Comparison of ENCODE assay signal across 12 cellular contexts in the genomic region with DNA sequence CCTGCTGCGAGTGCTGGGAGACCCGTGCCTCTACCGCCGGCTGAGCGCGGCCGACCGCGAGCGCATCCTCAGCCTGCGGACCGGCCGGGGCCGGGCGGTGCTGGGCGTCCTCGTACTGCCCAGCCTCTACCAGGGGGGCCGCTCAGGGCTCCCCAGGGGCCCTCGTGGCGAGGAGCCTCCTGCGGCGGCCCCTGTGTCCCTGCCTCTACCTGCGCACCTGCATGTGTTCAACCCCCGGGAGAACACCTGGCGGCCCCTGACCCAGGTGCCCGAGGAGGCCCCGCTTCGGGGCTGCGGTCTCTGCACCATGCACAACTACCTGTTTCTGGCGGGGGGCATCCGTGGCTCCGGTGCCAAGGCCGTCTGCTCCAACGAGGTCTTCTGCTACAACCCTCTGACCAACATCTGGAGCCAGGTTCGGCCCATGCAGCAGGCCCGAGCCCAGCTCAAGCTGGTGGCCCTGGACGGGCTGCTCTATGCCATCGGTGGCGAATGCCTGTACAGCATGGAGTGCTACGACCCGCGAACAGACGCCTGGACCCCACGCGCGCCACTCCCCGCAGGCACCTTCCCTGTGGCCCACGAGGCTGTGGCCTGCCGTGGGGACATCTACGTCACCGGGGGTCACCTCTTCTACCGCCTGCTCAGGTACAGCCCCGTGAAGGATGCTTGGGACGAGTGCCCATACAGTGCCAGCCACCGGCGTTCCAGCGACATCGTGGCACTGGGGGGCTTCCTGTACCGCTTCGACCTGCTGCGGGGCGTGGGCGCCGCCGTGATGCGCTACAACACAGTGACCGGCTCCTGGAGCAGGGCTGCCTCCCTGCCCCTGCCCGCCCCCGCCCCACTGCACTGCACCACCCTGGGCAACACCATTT. TPM values are rescaled to one million over a fixed set of nuclear protein-coding genes. Genes with fewer than 3 reads are reported as not detected.
A peak's percentile ranks its signal among the peaks of the same experiment; 100 is the strongest.
DNase-seq lines count a peak whose midpoint lies in the region; ATAC-seq and TF ChIP-seq lines count a peak whose summit lies in the region.
"Had no signal": no experiment of that assay in that cellular context is flagged by ENCODE, and none has a peak within 500 bp of the region (broad histone marks: within the 10 kb centered on the region; RNA-seq: fewer than 3 reads in every experiment).

No MANE protein-coding gene starts in this region.

- H3K9me3 ChIP-seq in heart left ventricle = no peaks in the 10 kb centered on the region
- no peaks in the 10 kb centered on the region for H3K9me3 ChIP-seq in upper lobe of left lung
- H3K9me3 ChIP-seq: tibial artery had no signal

- no peak for TF ChIP-seq EP300 in upper lobe of left lung (IDR thresholded peaks at IDR 0.05)

- CTCF ChIA-PET in activated CD8-positive, alpha-beta T cell treated with anti-CD3 and anti-CD28 coated beads, Interleukin-2, amount 10 ng/mL, durations not matched to agents 7 days and 5 days (lab: Charles Lee) = interaction anchor here (0.9 to 5.5 kb wide), 7 partner anchors 9 to 71 kb away, joined by 3 to 57 read pairs (median 20); a partner anchor contains a TSS

- peaks cover 6% of the 10 kb centered on the region for H3K36me3 Mint-ChIP-seq in activated CD8-positive, alpha-beta T cell treated with anti-CD3 and anti-CD28 coated beads, Interleukin-2, amount 10 ng/mL, durations not matched to agents 7 days and 5 days (ENCODE audit: low read depth)
- H3K36me3 Mint-ChIP-seq in memory B cell = no peaks in the 10 kb centered on the region

- H3K4me3 Mint-ChIP-seq in activated CD8-positive, alpha-beta T cell treated with anti-CD3 and anti-CD28 coated beads, Interleukin-2, amount 10 ng/mL, durations not matched to agents 7 days and 5 days = peak overlapping the region; percentile 77
- peak overlapping the region; percentile 77 for H3K4me3 Mint-ChIP-seq in memory B cell

- H3K4me1 Mint-ChIP-seq in activated CD8-positive, alpha-beta T cell treated with anti-CD3 and anti-CD28 coated beads, Interleukin-2, amount 10 ng/mL, durations not matched to agents 7 days and 5 days (ENCODE audit: low read depth) = peaks cover 39% of the 10 kb centered on the region
- H3K4me1 Mint-ChIP-seq in memory B cell = peaks cover 10% of the 10 kb centered on the region

- 62 to 83% (median 66%) methylated on average over 40 to 69 of the region's 69 CpGs for WGBS in heart left ventricle, 4 donors
- 70 to 78% methylated on average over 2 to 45 of the region's 69 CpGs for WGBS in upper lobe of left lung, 2 donors

- no peaks in the 10 kb centered on the region for H3K27me3 Mint-ChIP-seq in activated CD8-positive, alpha-beta T cell treated with anti-CD3 and anti-CD28 coated beads, Interleukin-2, amount 10 ng/mL, durations not matched to agents 7 days and 5 days (ENCODE audit: low read depth)
- H3K27me3 Mint-ChIP-seq in memory B cell = no peaks in the 10 kb centered on the region

- H3K4me1 ChIP-seq in heart left ventricle (peaks cover 0 to 49% (median 12%) of the 10 kb centered on the region in 12 donors), upper lobe of left lung (peaks cover 15 to 41% (median 29%) of the 10 kb centered on the region in 4 donors)

- TF ChIP-seq POLR2A in heart left ventricle (IDR thresholded peaks at IDR 0.05) (no peak), upper lobe of left lung (IDR thresholded peaks at IDR 0.05) (no peak)

- H3K4me3 ChIP-seq in heart left ventricle = peak overlapping the region in 10 of 12 donors; percentile 16 to 65 (median 36)
- peak overlapping the region in 3 of 4 donors; percentile 27 to 45 (median 41) for H3K4me3 ChIP-seq in upper lobe of left lung

- no peak for DNase-seq in heart left ventricle
- DNase-seq in left cardiac atrium = no peak
- DNase-seq in activated CD8-positive, alpha-beta T cell treated with anti-CD3 and anti-CD28 coated beads, Interleukin-2, amount 10 ng/mL, durations not matched to agents 7 days and 5 days = no peak
- DNase-seq in memory B cell (ENCODE audit: low spot score in 2 of 2) = no peak
- peak in 1 of 2 donors; percentile 81 for DNase-seq in upper lobe of left lung
- no peak for DNase-seq in activated CD4-positive, CD25-positive, alpha-beta regulatory T cell (lab: John Stamatoyannopoulos, UW)
- DNase-seq: C1 segment of cervical spinal cord, NCI-H1048, tibial artery had no signal

- H3K27ac Mint-ChIP-seq in activated CD8-positive, alpha-beta T cell treated with anti-CD3 and anti-CD28 coated beads, Interleukin-2, amount 10 ng/mL, durations not matched to agents 7 days and 5 days = peak overlapping the region; percentile 86
- H3K27ac Mint-ChIP-seq in memory B cell = peak overlapping the region; percentile 50

- ATAC-seq in heart left ventricle (no peak), left cardiac atrium (no peak), memory B cell (ENCODE audit: low read depth) (peak; percentile 12), upper lobe of left lung (ENCODE audit: low FRiP score in 2 of 2) (no peak), HG03045 (IDR thresholded peaks at IDR 0.05; ENCODE audit: unreplicated experiment) (no peak), GM21360 (IDR thresholded peaks at IDR 0.05; ENCODE audit: unreplicated experiment) (no peak)
- peak; percentile 8 for ATAC-seq in activated CD8-positive, alpha-beta T cell treated with anti-CD3 and anti-CD28 coated beads, Interleukin-2, amount 10 ng/mL, durations not matched to agents 7 days and 5 days

- TF ChIP-seq CTCF in heart left ventricle (IDR thresholded peaks at IDR 0.05) (no peak), upper lobe of left lung (IDR thresholded peaks at IDR 0.05) (no peak)

- H3K27me3 ChIP-seq in heart left ventricle (peaks cover 24 to 75% (median 36%) of the 10 kb centered on the region in 9 donors), upper lobe of left lung (peaks cover 0 to 29% (median 9%) of the 10 kb centered on the region in 4 donors)

- H3K36me3 ChIP-seq in heart left ventricle (no peaks in the 10 kb centered on the region), upper lobe of left lung (no peaks in the 10 kb centered on the region)
- H3K36me3 ChIP-seq: tibial artery had no signal

- peak overlapping the region in 1 of 12 donors; percentile 74 for H3K27ac ChIP-seq in heart left ventricle
- H3K27ac ChIP-seq in upper lobe of left lung = peak overlapping the region; percentile 22 to 59 (median 40)
- H3K27ac ChIP-seq: tibial artery had no signal

- H3K9me3 Mint-ChIP-seq in activated CD8-positive, alpha-beta T cell treated with anti-CD3 and anti-CD28 coated beads, Interleukin-2, amount 10 ng/mL, durations not matched to agents 7 days and 5 days (ENCODE audit: insufficient read depth) = no peaks in the 10 kb centered on the region
- H3K9me3 Mint-ChIP-seq in memory B cell = no peaks in the 10 kb centered on the region

- POLR2A ChIA-PET in activated CD8-positive, alpha-beta T cell treated with anti-CD3 and anti-CD28 coated beads, Interleukin-2, amount 10 ng/mL, durations not matched to agents 7 days and 5 days (lab: Charles Lee) = interaction anchor here (1.0 to 8.4 kb wide), 12 partner anchors 9 to 72 kb away, joined by 3 to 142 read pairs (median 10); a partner anchor contains a TSS

- intact Hi-C loops in heart left ventricle (cut with DNase I) (loop anchor here in 2 of 10 donors (5.0 to 10.0 kb wide), 2 partner anchors 63 to 66 kb away; no protein-coding TSS in a partner anchor), left cardiac atrium (cut with DNase I) (loop anchor here in 1 of 2 donors (10.0 kb wide), 1 partner anchor 66 kb away; no protein-coding TSS in a partner anchor)

RNA-seq across cellular contexts. Expression of a gene that starts 3.5 kb away (rescaled TPM):
- total RNA-seq in heart left ventricle (1 to 10 TPM in 1 of 9 donors, under 1 TPM in 3, not detected in 5; 0.08 to 1.3 (median 0.14) TPM), left cardiac atrium (under 1 TPM in 1 of 2 donors, not detected in 1; 0.15 TPM), upper lobe of left lung (1 to 10 TPM in 2 of 6 donors, under 1 TPM in 2, not detected in 2; 0.39 to 1.5 (median 0.81) TPM)
- under 1 TPM in 1 of 2 donors, not detected in 1; 0.08 TPM for polyA plus RNA-seq in heart left ventricle
- total RNA-seq in activated CD8-positive, alpha-beta T cell treated with anti-CD3 and anti-CD28 coated beads, Interleukin-2, amount 10 ng/mL, durations not matched to agents 7 days and 5 days = 10 to 100 TPM; 10.6 to 12.0 TPM

RNA-seq across cellular contexts. Expression of a gene that starts 13.6 kb away (rescaled TPM):
- total RNA-seq in heart left ventricle = not detected
- not detected for polyA plus RNA-seq in heart left ventricle
- total RNA-seq in left cardiac atrium = not detected
- not detected for total RNA-seq in activated CD8-positive, alpha-beta T cell treated with anti-CD3 and anti-CD28 coated beads, Interleukin-2, amount 10 ng/mL, durations not matched to agents 7 days and 5 days
- total RNA-seq in upper lobe of left lung = 1 to 10 TPM in 1 of 6 donors, not detected in 5; 3.4 TPM
- polyA plus RNA-seq: adipose tissue had no signal

RNA-seq across cellular contexts. Expression of a gene that starts 19.3 kb away (rescaled TPM):
- total RNA-seq in heart left ventricle (100 to 1,000 TPM in 1 of 9 donors, 10 to 100 TPM in 6, 1 to 10 TPM in 2; 8.3 to 198 (median 21.7) TPM), left cardiac atrium (10 to 100 TPM; 27.9 to 67.1 TPM), upper lobe of left lung (100 to 1,000 TPM; 162 to 346 (median 248) TPM)
- polyA plus RNA-seq in heart left ventricle = 10 to 100 TPM; 11.8 to 45.1 TPM
- 10 to 100 TPM; 71.8 to 76.6 TPM for total RNA-seq in activated CD8-positive, alpha-beta T cell treated with anti-CD3 and anti-CD28 coated beads, Interleukin-2, amount 10 ng/mL, durations not matched to agents 7 days and 5 days

RNA-seq across cellular contexts. Expression of a gene that starts 23.8 kb away (rescaled TPM):
- total RNA-seq in heart left ventricle (1 to 10 TPM in 2 of 9 donors, under 1 TPM in 2, not detected in 5; 0.67 to 2.6 (median 0.94) TPM), left cardiac atrium (1 to 10 TPM in 1 of 2 donors, not detected in 1; 1.3 TPM), upper lobe of left lung (10 to 100 TPM in 2 of 6 donors, 1 to 10 TPM in 3, not detected in 1; 1.7 to 14.0 (median 9.2) TPM)
- polyA plus RNA-seq in heart left ventricle = 1 to 10 TPM in 1 of 2 donors, not detected in 1; 2.0 TPM
- total RNA-seq in activated CD8-positive, alpha-beta T cell treated with anti-CD3 and anti-CD28 coated beads, Interleukin-2, amount 10 ng/mL, durations not matched to agents 7 days and 5 days = 10 to 100 TPM; 11.7 to 13.9 TPM

RNA-seq across cellular contexts. Expression of a gene that starts 29.1 kb away (rescaled TPM):
- total RNA-seq in heart left ventricle = 100 to 1,000 TPM; 115 to 467 (median 306) TPM
- polyA plus RNA-seq in heart left ventricle = 100 to 1,000 TPM in 1 of 2 donors, 10 to 100 TPM in 1; 51.4 to 267 TPM
- total RNA-seq in left cardiac atrium = 100 to 1,000 TPM; 201 to 269 TPM
- 10 to 100 TPM; 77.4 to 80.9 TPM for total RNA-seq in activated CD8-positive, alpha-beta T cell treated with anti-CD3 and anti-CD28 coated beads, Interleukin-2, amount 10 ng/mL, durations not matched to agents 7 days and 5 days
- total RNA-seq in upper lobe of left lung = 10 to 100 TPM in 5 of 6 donors, 1 to 10 TPM in 1; 7.3 to 54.5 (median 19.4) TPM

Comparison
In these comparisons a context has a peak if more than half of its experiments do, and no peak if none do; other contexts are left out.
1. ATAC-seq: peak in activated CD8-positive, alpha-beta T cell treated with anti-CD3 and anti-CD28 coated beads, Interleukin-2, amount 10 ng/mL, durations not matched to agents 7 days and 5 days (single experiment) and memory B cell (single experiment); none in heart left ventricle (0 of 4), left cardiac atrium (0 of 2), upper lobe of left lung (0 of 2), HG03045 (single experiment) and GM21360 (single experiment).
2. RNA of a gene that starts 3.5 kb away (total RNA-seq): 10.6 to 12.0 TPM in activated CD8-positive, alpha-beta T cell treated with anti-CD3 and anti-CD28 coated beads, Interleukin-2, amount 10 ng/mL, durations not matched to agents 7 days and 5 days; 0.39 to 1.5 TPM in upper lobe of left lung, 0.15 TPM in left cardiac atrium and 0.08 to 1.3 TPM in heart left ventricle; every median in the first group is over 4 times any median in the second.